1 cellular context compared by ENCODE assay signal in the genomic region with DNA sequence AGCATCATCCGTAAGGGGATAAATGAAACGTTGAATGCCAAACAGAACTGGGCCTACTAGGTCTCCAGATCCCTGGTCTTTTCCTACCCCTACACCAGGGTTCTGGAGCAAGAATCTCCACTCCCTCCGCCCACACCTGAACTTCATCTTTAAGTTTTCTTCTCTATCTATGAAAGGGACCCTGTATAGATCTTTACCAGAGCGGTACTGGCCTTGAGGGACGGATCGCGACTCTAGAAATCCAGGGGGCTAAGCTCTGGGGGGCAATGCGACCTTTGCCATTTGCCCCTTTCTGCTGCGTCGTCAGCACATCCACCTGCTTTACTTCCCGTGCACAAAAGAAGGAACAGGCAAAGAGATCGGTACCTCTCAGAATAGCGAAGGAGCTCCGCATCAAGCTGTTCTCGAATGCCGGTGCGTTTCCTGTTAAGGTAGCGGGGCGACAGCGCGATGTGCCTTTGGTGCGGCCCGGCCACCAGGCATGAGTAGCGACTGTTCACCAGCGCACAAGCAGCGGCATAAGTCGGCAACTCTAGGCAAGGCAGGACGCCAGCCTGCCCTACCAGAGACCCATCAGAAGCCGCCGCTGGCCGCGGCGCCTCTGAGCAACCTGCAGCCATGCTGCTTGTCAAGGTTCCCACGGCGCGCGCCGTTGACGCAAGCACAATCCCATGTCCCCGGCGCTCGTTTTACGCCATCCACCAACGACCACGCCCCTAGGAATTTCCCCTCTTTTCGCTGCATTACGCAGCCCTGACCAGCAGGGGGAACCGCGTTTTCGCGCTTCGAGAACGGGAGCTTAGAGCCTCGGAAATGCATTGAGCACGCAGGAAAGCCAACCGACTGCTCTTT.
A peak's percentile ranks its signal among the peaks of the same experiment; 100 is the strongest.
TF ChIP-seq lines count a peak whose summit lies in the region.

TSS of gene POLR1F (minus strand) at position 641 of the 852 bp plus-strand sequence. CDS start at position 620, 21 bp downstream.

TF ChIP-seq in HepG2, 621 proteins besides CTCF, POLR2A, EP300 and RAD21 (continued from another document and continues in another):
- TF ChIP-seq ARID5B (CRISPR knock-in tag; IDR thresholded peaks at IDR 0.05): peak; percentile 71
- TF ChIP-seq ZSCAN9 (CRISPR knock-in tag; IDR thresholded peaks at IDR 0.05; ENCODE audit: borderline replicate concordance): peak; percentile 17; the same call in 1 of the 2 replicates
- TF ChIP-seq NFATC3 (CRISPR knock-in tag; IDR thresholded peaks at IDR 0.05): peak; percentile 95
- peak; percentile 54; the same call in 1 of the 2 replicates for TF ChIP-seq ZXDC (CRISPR knock-in tag; IDR thresholded peaks at IDR 0.05)
- no peak for TF ChIP-seq ZNF33B (CRISPR knock-in tag; IDR thresholded peaks at IDR 0.05)
- TF ChIP-seq GTF2F1 (IDR thresholded peaks at IDR 0.05; ENCODE audit: low read length): no peak
- TF ChIP-seq KDM3A (CRISPR knock-in tag; IDR thresholded peaks at IDR 0.05; ENCODE audit: low read depth): peak; percentile 89
- no peak for TF ChIP-seq ZNF629 (CRISPR knock-in tag; conservative IDR thresholded peaks at IDR 0.05)
- no peak for TF ChIP-seq HMGA1 (CRISPR knock-in tag; conservative IDR thresholded peaks at IDR 0.05)
- peak; percentile 85 for TF ChIP-seq YEATS4 (CRISPR knock-in tag; IDR thresholded peaks at IDR 0.05; ENCODE audit: borderline replicate concordance)
- TF ChIP-seq ZFX (CRISPR knock-in tag; IDR thresholded peaks at IDR 0.05; ENCODE audit: low read depth): peak; percentile 79
- TF ChIP-seq THAP11 (CRISPR knock-in tag; IDR thresholded peaks at IDR 0.05): peak; percentile 92
- TF ChIP-seq ZNF597 (CRISPR knock-in tag; IDR thresholded peaks at IDR 0.05): no peak
- no peak; the same call in 1 of the 2 replicates for TF ChIP-seq RELA (CRISPR knock-in tag; IDR thresholded peaks at IDR 0.05)
- no peak for TF ChIP-seq ZNF703 (CRISPR knock-in tag; IDR thresholded peaks at IDR 0.05; ENCODE audit: borderline replicate concordance)
- peak; percentile 73; the same call in 1 of the 2 replicates for TF ChIP-seq DMAP1 (CRISPR knock-in tag; IDR thresholded peaks at IDR 0.05)
- TF ChIP-seq LCORL (IDR thresholded peaks at IDR 0.05): no peak
- TF ChIP-seq LCORL (CRISPR knock-in tag; IDR thresholded peaks at IDR 0.05): peak; percentile 8; the same call in 1 of the 2 replicates
- 0 out of 2 replicates have a peak, but pooled peaks have one; percentile 67 for TF ChIP-seq KLF9 (CRISPR knock-in tag; IDR thresholded peaks at IDR 0.05; ENCODE audit: low read depth)
- TF ChIP-seq ARID3A (IDR thresholded peaks at IDR 0.05; ENCODE audit: low read depth, low read length): peak; percentile 73
- TF ChIP-seq KDM5A (IDR thresholded peaks at IDR 0.05; ENCODE audit: borderline replicate concordance, low read length): peak; percentile 91
- TF ChIP-seq ZNF660 (CRISPR knock-in tag; IDR thresholded peaks at IDR 0.05; ENCODE audit: borderline replicate concordance, low read depth): no peak
- TF ChIP-seq, protein P1, sequence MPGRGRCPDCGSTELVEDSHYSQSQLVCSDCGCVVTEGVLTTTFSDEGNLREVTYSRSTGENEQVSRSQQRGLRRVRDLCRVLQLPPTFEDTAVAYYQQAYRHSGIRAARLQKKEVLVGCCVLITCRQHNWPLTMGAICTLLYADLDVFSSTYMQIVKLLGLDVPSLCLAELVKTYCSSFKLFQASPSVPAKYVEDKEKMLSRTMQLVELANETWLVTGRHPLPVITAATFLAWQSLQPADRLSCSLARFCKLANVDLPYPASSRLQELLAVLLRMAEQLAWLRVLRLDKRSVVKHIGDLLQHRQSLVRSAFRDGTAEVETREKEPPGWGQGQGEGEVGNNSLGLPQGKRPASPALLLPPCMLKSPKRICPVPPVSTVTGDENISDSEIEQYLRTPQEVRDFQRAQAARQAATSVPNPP (CRISPR knock-in tag; IDR thresholded peaks at IDR 0.05): 0 out of 2 replicates have a peak, but pooled peaks have one; percentile 77
- TF ChIP-seq TRIM24 (CRISPR knock-in tag; IDR thresholded peaks at IDR 0.05): no peak
- TF ChIP-seq ZNF850 (CRISPR knock-in tag; conservative IDR thresholded peaks at IDR 0.05): no peak
- no peak for TF ChIP-seq ZBTB3 (CRISPR knock-in tag; IDR thresholded peaks at IDR 0.05; ENCODE audit: borderline replicate concordance, low read depth)
- no peak for TF ChIP-seq ZNF207 (IDR thresholded peaks at IDR 0.05; ENCODE audit: borderline replicate concordance)
- TF ChIP-seq TRAFD1 (CRISPR knock-in tag; IDR thresholded peaks at IDR 0.05; ENCODE audit: borderline replicate concordance): no peak
- no peak for TF ChIP-seq NFE2L2 (IDR thresholded peaks at IDR 0.05; ENCODE audit: low read length)
- TF ChIP-seq HCFC1 (IDR thresholded peaks at IDR 0.05; ENCODE audit: low read depth, low read length): peak; percentile 66
- peak; percentile 71; the same call in 1 of the 2 replicates for TF ChIP-seq ZNF776 (CRISPR knock-in tag; IDR thresholded peaks at IDR 0.05)
- TF ChIP-seq ZNF296 (CRISPR knock-in tag; conservative IDR thresholded peaks at IDR 0.05): no peak
- TF ChIP-seq KLF12 (CRISPR knock-in tag; IDR thresholded peaks at IDR 0.05; ENCODE audit: borderline replicate concordance): peak; percentile 83; the same call in 1 of the 2 replicates
- peak; percentile 29; the same call in 1 of the 2 replicates for TF ChIP-seq ZNF124 (CRISPR knock-in tag; IDR thresholded peaks at IDR 0.05)
- peak; percentile 74; the same call in 1 of the 2 replicates for TF ChIP-seq ZNF205 (CRISPR knock-in tag; IDR thresholded peaks at IDR 0.05)
- no peak for TF ChIP-seq ZNF224 (CRISPR knock-in tag; IDR thresholded peaks at IDR 0.05)
- TF ChIP-seq ZNF264 (CRISPR knock-in tag; IDR thresholded peaks at IDR 0.05): peak; percentile 60; the same call in 1 of the 2 replicates
- TF ChIP-seq ZNF570 (CRISPR knock-in tag; IDR thresholded peaks at IDR 0.05; ENCODE audit: borderline replicate concordance): no peak
- peak; percentile 93 for TF ChIP-seq TFDP2 (CRISPR knock-in tag; IDR thresholded peaks at IDR 0.05)
- TF ChIP-seq, protein P2, sequence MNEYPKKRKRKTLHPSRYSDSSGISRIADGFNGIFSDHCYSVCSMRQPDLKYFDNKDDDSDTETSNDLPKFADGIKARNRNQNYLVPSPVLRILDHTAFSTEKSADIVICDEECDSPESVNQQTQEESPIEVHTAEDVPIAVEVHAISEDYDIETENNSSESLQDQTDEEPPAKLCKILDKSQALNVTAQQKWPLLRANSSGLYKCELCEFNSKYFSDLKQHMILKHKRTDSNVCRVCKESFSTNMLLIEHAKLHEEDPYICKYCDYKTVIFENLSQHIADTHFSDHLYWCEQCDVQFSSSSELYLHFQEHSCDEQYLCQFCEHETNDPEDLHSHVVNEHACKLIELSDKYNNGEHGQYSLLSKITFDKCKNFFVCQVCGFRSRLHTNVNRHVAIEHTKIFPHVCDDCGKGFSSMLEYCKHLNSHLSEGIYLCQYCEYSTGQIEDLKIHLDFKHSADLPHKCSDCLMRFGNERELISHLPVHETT (CRISPR knock-in tag; conservative IDR thresholded peaks at IDR 0.05): no peak; the same call in 1 of the 2 replicates
- TF ChIP-seq NAIF1 (CRISPR knock-in tag; IDR thresholded peaks at IDR 0.05; ENCODE audit: borderline replicate concordance): peak; percentile 73
- no peak for TF ChIP-seq HMG20B (CRISPR knock-in tag; conservative IDR thresholded peaks at IDR 0.05)
- TF ChIP-seq KAT2B (IDR thresholded peaks at IDR 0.05; ENCODE audit: borderline replicate concordance, low read depth, low read length): no peak
- TF ChIP-seq, protein P3, sequence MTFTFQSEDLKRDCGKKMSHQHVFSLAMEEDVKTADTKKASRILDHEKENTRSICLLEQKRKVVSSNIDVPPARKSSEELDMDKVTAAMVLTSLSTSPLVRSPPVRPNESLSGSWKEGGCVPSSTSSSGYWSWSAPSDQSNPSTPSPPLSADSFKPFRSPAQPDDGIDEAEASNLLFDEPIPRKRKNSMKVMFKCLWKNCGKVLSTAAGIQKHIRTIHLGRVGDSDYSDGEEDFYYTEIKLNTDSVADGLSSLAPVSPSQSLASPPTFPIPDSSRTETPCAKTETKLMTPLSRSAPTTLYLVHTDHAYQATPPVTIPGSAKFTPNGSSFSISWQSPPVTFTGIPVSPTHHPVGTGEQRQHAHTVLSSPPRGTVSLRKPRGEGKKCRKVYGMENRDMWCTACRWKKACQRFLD (CRISPR knock-in tag; IDR thresholded peaks at IDR 0.05; ENCODE audit: borderline replicate concordance): 0 out of 2 replicates have a peak, but pooled peaks have one; percentile 32
- no peak for TF ChIP-seq ARNT (IDR thresholded peaks at IDR 0.05)
